ENCODE assay signal across 8 cellular contexts in genomic region chr12:57090456-57090855, GRCh38. TPM values are rescaled to one million over a fixed set of nuclear protein-coding genes. Genes with fewer than 3 reads are reported as not detected.
DNase-seq lines count a peak whose midpoint lies in the region; ATAC-seq and TF ChIP-seq lines count a peak whose summit lies in the region.

No MANE protein-coding gene starts in this region.

- no peaks in the 10 kb centered on the region for H3K9me3 Mint-ChIP-seq in IgD-negative memory B cell
- H3K9me3 Mint-ChIP-seq in dendritic cell treated with granulocyte-macrophage colony-stimulating factor and Interleukin-4, amounts not matched to agents 40 ng/mL and 50 ng/mL, for 4 days, result no peaks in the 10 kb centered on the region
- H3K9me3 Mint-ChIP-seq in naive thymus-derived CD4-positive, alpha-beta T cell, result peaks cover 0 to 2% (median 0%) of the 10 kb centered on the region in 11 donors

- peak overlapping the region; percentile 86 for H3K4me3 ChIP-seq in AG09309 (ENCODE audit: control insufficient read depth, low read depth, low read length)
- no peak overlapping the region for H3K4me3 ChIP-seq in naive thymus-derived CD4-positive, alpha-beta T cell (ENCODE audit: low read length)

- peaks cover 1% of the 10 kb centered on the region for H3K36me3 Mint-ChIP-seq in IgD-negative memory B cell
- peaks cover 84% of the 10 kb centered on the region for H3K36me3 Mint-ChIP-seq in dendritic cell treated with granulocyte-macrophage colony-stimulating factor and Interleukin-4, amounts not matched to agents 40 ng/mL and 50 ng/mL, for 4 days (ENCODE audit: low read depth)
- peaks cover 0 to 9% (median 0%) of the 10 kb centered on the region in 5 donors for H3K36me3 Mint-ChIP-seq in naive thymus-derived CD4-positive, alpha-beta T cell

- peaks cover 0 to 43% (median 7%) of the 10 kb centered on the region in 3 experiments for H3K36me3 ChIP-seq in naive thymus-derived CD4-positive, alpha-beta T cell (ENCODE audit: control insufficient read depth in 2 of 3, insufficient read depth in 3 of 3, low read length in 3 of 3)

- H3K9me3 ChIP-seq in naive thymus-derived CD4-positive, alpha-beta T cell (ENCODE audit: control insufficient read depth in 2 of 3, low read length in 3 of 3), result no peaks in the 10 kb centered on the region

- peaks cover 25 to 53% of the 10 kb centered on the region in 2 donors for H3K4me1 ChIP-seq in naive thymus-derived CD4-positive, alpha-beta T cell (ENCODE audit: control insufficient read depth in 2 of 2, insufficient read depth in 2 of 2, low read length in 2 of 2)

- CTCF ChIA-PET in naive thymus-derived CD4-positive, alpha-beta T cell (lab: Charles Lee), result interaction anchor here (1.0 to 8.5 kb wide), 5 partner anchors 10 to 22 kb away, joined by 3 to 77 read pairs (median 14); partner anchors contain the start of gene STAT6

- H3K27me3 Mint-ChIP-seq in IgD-negative memory B cell, result no peaks in the 10 kb centered on the region
- no peaks in the 10 kb centered on the region for H3K27me3 Mint-ChIP-seq in dendritic cell treated with granulocyte-macrophage colony-stimulating factor and Interleukin-4, amounts not matched to agents 40 ng/mL and 50 ng/mL, for 4 days
- no peaks in the 10 kb centered on the region for H3K27me3 Mint-ChIP-seq in naive thymus-derived CD4-positive, alpha-beta T cell

- no peaks in the 10 kb centered on the region for H3K27me3 ChIP-seq in naive thymus-derived CD4-positive, alpha-beta T cell (ENCODE audit: control insufficient read depth in 2 of 2, insufficient read depth in 2 of 2, low read length in 2 of 2)

- H3K27ac Mint-ChIP-seq in IgD-negative memory B cell, result peak overlapping the region in 2 of 3 donors; percentile 34 to 92
- peak overlapping the region; percentile 99 for H3K27ac Mint-ChIP-seq in dendritic cell treated with granulocyte-macrophage colony-stimulating factor and Interleukin-4, amounts not matched to agents 40 ng/mL and 50 ng/mL, for 4 days
- peak overlapping the region; percentile 1 to 97 (median 85) for H3K27ac Mint-ChIP-seq in naive thymus-derived CD4-positive, alpha-beta T cell

- peak overlapping the region; percentile 50 for H3K27ac ChIP-seq in naive thymus-derived CD4-positive, alpha-beta T cell (ENCODE audit: low read depth, low read length)

- TF ChIP-seq CTCF in AG09309 (IDR thresholded peaks at IDR 0.05; ENCODE audit: control insufficient read depth, insufficient read depth, low read depth, low read length, missing control alignments), result no peak

- H3K4me1 Mint-ChIP-seq in IgD-negative memory B cell, result peaks cover 35 to 39% (median 36%) of the 10 kb centered on the region in 3 donors
- H3K4me1 Mint-ChIP-seq in dendritic cell treated with granulocyte-macrophage colony-stimulating factor and Interleukin-4, amounts not matched to agents 40 ng/mL and 50 ng/mL, for 4 days (ENCODE audit: low read depth), result peaks cover 83% of the 10 kb centered on the region
- peaks cover 48 to 72% (median 58%) of the 10 kb centered on the region in 7 donors for H3K4me1 Mint-ChIP-seq in naive thymus-derived CD4-positive, alpha-beta T cell

- POLR2A ChIA-PET in naive thymus-derived CD4-positive, alpha-beta T cell (lab: Charles Lee), result interaction anchor here (1.0 to 17.0 kb wide), 6 partner anchors 11 to 454 kb away, joined by 3 to 401 read pairs (median 4); partner anchors contain the start of genes NEMP1 and STAT6

- DNase-seq in AG09309 (ENCODE audit: low read depth), result no peak
- DNase-seq in naive thymus-derived CD4-positive, alpha-beta T cell, result no peak
- no peak for DNase-seq in dermis blood vessel endothelial cell
- DNase-seq in HT-29 (ENCODE audit: low spot score), result no peak

- intact Hi-C loops in dendritic cell treated with granulocyte-macrophage colony-stimulating factor and Interleukin-4, amounts not matched to agents 40 ng/mL and 50 ng/mL, for 4 days (cut with micrococcal nuclease), result no loop called here
- intact Hi-C loops in naive thymus-derived CD4-positive, alpha-beta T cell (cut with micrococcal nuclease), result no loop called here

- no peak for ATAC-seq in naive thymus-derived CD4-positive, alpha-beta T cell
- no peak for ATAC-seq in GM18520 (IDR thresholded peaks at IDR 0.05; ENCODE audit: unreplicated experiment)
- no peak for ATAC-seq in GM18861 (IDR thresholded peaks at IDR 0.05; ENCODE audit: unreplicated experiment)

- H3K4me3 Mint-ChIP-seq in IgD-negative memory B cell, result peak overlapping the region in 3 of 4 donors; percentile 49 to 96 (median 91)
- peak overlapping the region; percentile 91 for H3K4me3 Mint-ChIP-seq in dendritic cell treated with granulocyte-macrophage colony-stimulating factor and Interleukin-4, amounts not matched to agents 40 ng/mL and 50 ng/mL, for 4 days
- peak overlapping the region; percentile 52 to 98 (median 94) for H3K4me3 Mint-ChIP-seq in naive thymus-derived CD4-positive, alpha-beta T cell

RNA-seq across cellular contexts. Expression of gene NAB2, which starts 1.5 kb away (rescaled TPM):
- 0.81 TPM for polyA plus RNA-seq in IgD-negative memory B cell
- total RNA-seq in naive thymus-derived CD4-positive, alpha-beta T cell, result 10 to 100 TPM in 3 of 5 experiments, 1 to 10 TPM in 2; 5.7 to 22.4 (median 15.5) TPM
- polyA plus RNA-seq in naive thymus-derived CD4-positive, alpha-beta T cell, result 1 to 10 TPM in 1 of 2 donors, under 1 TPM in 1; 0.46 to 2.8 TPM
- total RNA-seq in dermis blood vessel endothelial cell, result 9.6 and 26.9 TPM in 2 replicates
- 17.8 and 19.3 TPM in 2 replicates for total RNA-seq in HT-29 (2014; rRNA removed; shearing (Covaris generic))

RNA-seq across cellular contexts. Expression of gene NEMP1, which starts 11.9 kb away (rescaled TPM):
- polyA plus RNA-seq in IgD-negative memory B cell, result 4.3 TPM
- 10 to 100 TPM; 13.1 to 47.6 (median 29.3) TPM for total RNA-seq in naive thymus-derived CD4-positive, alpha-beta T cell
- polyA plus RNA-seq in naive thymus-derived CD4-positive, alpha-beta T cell, result 1 to 10 TPM; 2.9 to 7.4 TPM
- 7.8 and 10.7 TPM in 2 replicates for total RNA-seq in dermis blood vessel endothelial cell
- total RNA-seq in HT-29 (2014; rRNA removed; shearing (Covaris generic)), result 12.5 and 13.6 TPM in 2 replicates

RNA-seq across cellular contexts. Expression of gene STAT6, which starts 20.7 kb away (rescaled TPM):
- polyA plus RNA-seq in IgD-negative memory B cell, result 130 TPM
- 100 to 1,000 TPM; 206 to 403 (median 294) TPM for total RNA-seq in naive thymus-derived CD4-positive, alpha-beta T cell
- 100 to 1,000 TPM in 1 of 2 donors, 10 to 100 TPM in 1; 99.3 to 104 TPM for polyA plus RNA-seq in naive thymus-derived CD4-positive, alpha-beta T cell
- 39.6 and 40.5 TPM in 2 replicates for total RNA-seq in dermis blood vessel endothelial cell
- 114 and 125 TPM in 2 replicates for total RNA-seq in HT-29 (2014; rRNA removed; shearing (Covaris generic))

RNA-seq across cellular contexts. Expression of gene LRP1, which starts 37.8 kb away (rescaled TPM):
- 0.19 TPM for polyA plus RNA-seq in IgD-negative memory B cell
- total RNA-seq in naive thymus-derived CD4-positive, alpha-beta T cell, result 100 to 1,000 TPM in 1 of 5 experiments, 10 to 100 TPM in 3, under 1 TPM in 1; 0.58 to 119 (median 14.8) TPM
- polyA plus RNA-seq in naive thymus-derived CD4-positive, alpha-beta T cell, result 1 to 10 TPM in 1 of 2 donors, under 1 TPM in 1; 0.72 to 1.2 TPM
- 1.7 and 3.2 TPM in 2 replicates for total RNA-seq in dermis blood vessel endothelial cell
- total RNA-seq in HT-29 (2014; rRNA removed; shearing (Covaris generic)), result 22.8 and 25.2 TPM in 2 replicates

RNA-seq across cellular contexts. Expression of gene MYO1A, which starts 40.5 kb away (rescaled TPM):
- polyA plus RNA-seq in IgD-negative memory B cell, result not detected
- total RNA-seq in naive thymus-derived CD4-positive, alpha-beta T cell, result 1 to 10 TPM; 1.3 to 2.3 (median 1.9) TPM
- under 1 TPM; 0.56 to 0.68 TPM for polyA plus RNA-seq in naive thymus-derived CD4-positive, alpha-beta T cell
- total RNA-seq in dermis blood vessel endothelial cell, result not detected in 2 replicates
- 0.76 and 1.8 TPM in 2 replicates for total RNA-seq in HT-29 (2014; rRNA removed; shearing (Covaris generic))
